Comparison of ENCODE assay signal across 8 cellular contexts in the genomic region with DNA sequence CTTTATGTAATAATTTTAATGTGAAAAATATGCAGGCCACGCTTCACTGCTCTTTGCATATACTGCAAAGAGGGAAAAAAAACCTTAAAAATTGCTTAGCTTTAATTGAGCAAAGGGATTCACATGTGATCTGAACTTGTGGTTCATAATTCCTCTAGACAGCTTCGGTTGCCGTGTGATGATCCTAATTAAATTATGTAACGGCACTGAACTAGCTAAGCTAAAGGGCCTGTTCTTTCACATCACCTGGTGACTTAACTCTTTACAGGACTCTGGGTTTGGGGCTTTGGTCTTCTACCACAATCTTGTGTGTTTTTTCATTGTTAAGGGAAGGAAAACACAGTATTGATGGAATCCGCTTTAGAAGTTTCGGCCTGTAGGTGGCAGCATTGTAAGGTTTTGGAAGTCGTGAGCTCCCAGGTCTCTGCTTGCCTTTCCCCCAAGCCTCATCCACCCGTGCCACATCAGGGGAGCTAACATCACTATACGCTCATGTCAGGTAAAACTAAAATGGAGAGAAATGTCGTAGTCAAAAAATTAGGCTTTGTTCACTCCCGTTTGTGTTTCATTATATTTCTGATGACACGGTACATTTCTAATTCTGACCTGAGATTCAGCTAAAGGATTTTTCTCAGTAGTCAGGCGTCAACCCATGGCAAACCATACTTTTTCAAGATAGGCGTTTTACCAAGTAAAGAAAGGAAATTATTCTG.
DNase-seq lines count a peak whose midpoint lies in the region; ATAC-seq and TF ChIP-seq lines count a peak whose summit lies in the region.

No MANE protein-coding gene starts in this region.

- H3K9me3 Mint-ChIP-seq in nephron, result no peaks in the 10 kb centered on the region

- peaks cover 11% of the 10 kb centered on the region for H3K4me1 ChIP-seq in suprapubic skin

- no peak overlapping the region for H3K27ac ChIP-seq in suprapubic skin

- no peaks in the 10 kb centered on the region for H3K27me3 ChIP-seq in suprapubic skin

- peak overlapping the region; percentile 59 to 82 (median 62) for H3K27ac Mint-ChIP-seq in nephron

- 23% methylated on average over 14 of the region's 14 CpGs for WGBS in suprapubic skin

- peak; percentile 28 for DNase-seq in NK-92 treated with Interleukin-12 subunit alpha and Interleukin-12 subunit beta, amount 100 ng/mL, for 24 hours (lab: John Stamatoyannopoulos, UW)
- DNase-seq in NK-92 (lab: John Stamatoyannopoulos, UW; ENCODE audit: unreplicated experiment) (no peak), NCI-H526 (lab: John Stamatoyannopoulos, UW) (peak; percentile 62 to 91), fibroblast of gingiva (ENCODE audit: low read depth) (peak; percentile 70), suprapubic skin (ENCODE audit: low spot score in 2 of 2) (peak; percentile 73 to 82)
- peak; percentile 60 for DNase-seq in activated CD8-positive, alpha-beta memory T cell treated with anti-CD3 and anti-CD28 coated beads for 24 hours

- peak; percentile 76 for ATAC-seq in HG03432 (IDR thresholded peaks at IDR 0.05; ENCODE audit: unreplicated experiment)

- no peaks in the 10 kb centered on the region for H3K36me3 Mint-ChIP-seq in nephron (ENCODE audit: low read depth)

- H3K9me3 ChIP-seq in suprapubic skin, result no peaks in the 10 kb centered on the region

- no peaks in the 10 kb centered on the region for H3K36me3 ChIP-seq in suprapubic skin

- peaks cover 4% of the 10 kb centered on the region for H3K27me3 Mint-ChIP-seq in nephron (ENCODE audit: low read depth)

- TF ChIP-seq EP300 in suprapubic skin (IDR thresholded peaks at IDR 0.05), result peak; percentile 24

- peak overlapping the region in 2 of 3 experiments; percentile 17 to 25 for H3K4me3 Mint-ChIP-seq in nephron

- TF ChIP-seq POLR2A in suprapubic skin (IDR thresholded peaks at IDR 0.05), result no peak

- peaks cover 35% of the 10 kb centered on the region for H3K4me1 Mint-ChIP-seq in nephron

- TF ChIP-seq CTCF in nephron (IDR thresholded peaks at IDR 0.05; ENCODE audit: unreplicated experiment in 3 of 3) (peak; percentile 71 to 80 (median 76)), suprapubic skin (IDR thresholded peaks at IDR 0.05) (peak in 1 of 2 donors; percentile 65)

- no peak overlapping the region for H3K4me3 ChIP-seq in suprapubic skin
